ENCODE assay signal across 31 cellular contexts in the genomic region with DNA sequence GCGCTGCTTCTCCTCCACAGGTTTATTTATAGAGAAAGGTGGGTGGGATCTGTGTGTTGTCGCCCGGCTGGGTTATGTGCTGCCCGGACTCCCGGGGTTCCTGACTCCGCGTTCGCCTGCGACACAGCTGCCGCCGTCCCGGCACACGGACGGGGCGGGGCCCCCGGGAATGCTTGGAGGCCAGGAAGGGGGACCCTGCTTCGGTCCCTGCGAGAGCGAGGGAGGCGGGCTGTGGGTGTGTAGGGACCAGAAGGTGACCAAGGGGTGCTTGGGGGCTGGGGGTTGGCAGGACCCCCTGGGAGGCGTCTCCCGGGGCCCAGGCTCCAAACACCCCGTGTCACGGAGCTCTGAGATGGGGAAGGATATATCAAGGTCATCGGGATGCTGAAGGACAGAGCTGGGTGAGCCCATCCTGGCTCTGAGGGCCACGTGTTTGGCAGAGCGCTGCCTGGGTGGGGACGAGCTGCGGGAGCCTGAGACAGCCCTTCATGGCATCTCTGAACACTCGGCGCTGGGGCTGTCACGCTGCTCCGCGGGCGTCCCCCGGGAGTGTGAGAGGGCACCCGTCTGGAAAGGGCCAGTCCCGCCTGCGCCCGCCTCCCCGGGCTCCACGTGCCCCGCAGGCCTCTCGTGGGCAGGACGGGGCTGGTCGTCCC. TPM values are rescaled to one million over a fixed set of nuclear protein-coding genes. Genes with fewer than 3 reads are reported as not detected.
DNase-seq lines count a peak whose midpoint lies in the region; ATAC-seq and TF ChIP-seq lines count a peak whose summit lies in the region.
"Had no signal": no experiment of that assay in that cellular context is flagged by ENCODE, and none has a peak within 500 bp of the region (broad histone marks: within the 10 kb centered on the region; RNA-seq: fewer than 3 reads in every experiment).

No MANE protein-coding gene starts in this region.

- H3K27ac ChIP-seq in heart right ventricle (peak overlapping the region in 8 of 10 donors; percentile 14 to 81 (median 59)), gastroesophageal sphincter (peak overlapping the region; percentile 80 to 98 (median 94)), sigmoid colon (peak overlapping the region; percentile 90 to 98 (median 96)), urinary bladder (ENCODE audit: low read depth) (peak overlapping the region; percentile 12)

- ATAC-seq in heart right ventricle, result peak in 4 of 8 donors; percentile 1 to 10 (median 2)
- no peak for ATAC-seq in Right ventricle myocardium inferior
- ATAC-seq in gastroesophageal sphincter, result no peak
- no peak for ATAC-seq in GM19452 (IDR thresholded peaks at IDR 0.05; ENCODE audit: unreplicated experiment)
- ATAC-seq: A549; activated CD4-positive, CD25-positive, alpha-beta regulatory T cell treated with anti-CD3 and anti-CD28 coated beads, Interleukin-2, amount 50 U/mL, for 24 hours; natural killer cell; SK-N-SH treated with all-trans-retinoic acid at 6 μM for 48 hours; T-helper 17 cell had no signal

- H3K27me3 ChIP-seq in heart right ventricle, result peaks cover 6 to 89% (median 63%) of the 10 kb centered on the region in 7 donors
- H3K27me3 ChIP-seq in gastroesophageal sphincter, result peaks cover 89% of the 10 kb centered on the region
- H3K27me3 ChIP-seq in sigmoid colon, result peaks cover 8 to 25% (median 10%) of the 10 kb centered on the region in 3 donors

- intact Hi-C loops in heart right ventricle (cut with DNase I), result no loop called here
- intact Hi-C loops in Right ventricle myocardium inferior (cut with DNase I), result loop anchor here (2.0 kb wide), 1 partner anchor 24 kb away; no protein-coding TSS in a partner anchor
- intact Hi-C loops in sigmoid colon (cut with DNase I), result loop anchor here (2.0 kb wide), 1 partner anchor 14 kb away; no protein-coding TSS in a partner anchor

- H3K9me3 ChIP-seq in heart right ventricle, result no peaks in the 10 kb centered on the region
- H3K9me3 ChIP-seq in gastroesophageal sphincter, result no peaks in the 10 kb centered on the region
- H3K9me3 ChIP-seq in sigmoid colon, result no peaks in the 10 kb centered on the region
- H3K9me3 ChIP-seq: A549 had no signal

- TF ChIP-seq EP300 in gastroesophageal sphincter (IDR thresholded peaks at IDR 0.05) (no peak), sigmoid colon (IDR thresholded peaks at IDR 0.05) (no peak)

- H3K4me3 ChIP-seq in heart right ventricle (no peak overlapping the region), gastroesophageal sphincter (peak overlapping the region; percentile 1 to 76), sigmoid colon (peak overlapping the region in 3 of 4 donors; percentile 62 to 87 (median 80)), urinary bladder (ENCODE audit: low read depth, low read length) (no peak overlapping the region)
- H3K4me3 ChIP-seq: A549, lung had no signal

- no peak for TF ChIP-seq CTCF in heart right ventricle (IDR thresholded peaks at IDR 0.05)
- no peak for TF ChIP-seq CTCF in gastroesophageal sphincter (IDR thresholded peaks at IDR 0.05)
- no peak for TF ChIP-seq CTCF in sigmoid colon (IDR thresholded peaks at IDR 0.05)

- H3K4me1 ChIP-seq in heart right ventricle, result peaks cover 0 to 44% (median 18%) of the 10 kb centered on the region in 9 donors
- peaks cover 3 to 95% (median 51%) of the 10 kb centered on the region in 3 donors for H3K4me1 ChIP-seq in gastroesophageal sphincter
- peaks cover 0 to 93% (median 88%) of the 10 kb centered on the region in 4 donors for H3K4me1 ChIP-seq in sigmoid colon
- H3K4me1 ChIP-seq in urinary bladder (ENCODE audit: insufficient read depth), result no peaks in the 10 kb centered on the region

- DNase-seq in heart right ventricle (peak in 1 of 2 donors; percentile 53), Right ventricle myocardium inferior (ENCODE audit: missing footprints) (no peak), sigmoid colon (no peak), NCI-H2081 treated with DMSO at 0.1 percent for 48 hours (lab: John Stamatoyannopoulos, UW) (no peak), cerebellar cortex (ENCODE audit: low spot score) (no peak)
- DNase-seq: activated CD4-positive, alpha-beta T cell treated with anti-CD3 and anti-CD28 coated beads, Interleukin-2, amount 50 U/mL, for 48 hours; activated gamma-delta T cell treated with Interleukin-2 at 50 U/mL for 16 hours; activated naive CD8-positive, alpha-beta T cell treated with anti-CD3 and anti-CD28 coated beads, Interleukin-2, amount 10 ng/mL, durations not matched to agents 7 days and 5 days; activated T-cell treated with anti-CD3 and anti-CD28 coated beads, Interleukin-2, amount 50 U/mL, for 48 hours; aorta; CD8-positive, alpha-beta memory T cell; EL; erythroblast; foreskin fibroblast; KG1; natural killer cell; NCI-H1105 treated with DMSO at 0.1 percent for 48 hours; NCI-H1930; NCI-H2227 treated with DMSO at 0.1 percent for 48 hours; NCI-H526; OCI-M1; stimulated activated CD4-positive, alpha-beta T cell treated with anti-CD3 and anti-CD28 coated beads, Interleukin-2, amount 100 ng/mL, for 48 hours; T-helper 17 cell had no signal

- H3K36me3 ChIP-seq in heart right ventricle (no peaks in the 10 kb centered on the region), gastroesophageal sphincter (peaks cover 0 to 3% of the 10 kb centered on the region in 2 donors), sigmoid colon (no peaks in the 10 kb centered on the region), urinary bladder (ENCODE audit: insufficient read depth) (no peaks in the 10 kb centered on the region)

- TF ChIP-seq POLR2A in gastroesophageal sphincter (IDR thresholded peaks at IDR 0.05) (no peak), sigmoid colon (IDR thresholded peaks at IDR 0.05) (no peak)

- 82 to 84% methylated on average over 46 of the region's 46 CpGs for WGBS in heart right ventricle, 2 donors
- 30% methylated on average over 10 of the region's 46 CpGs; no CpG with 5 or more reads in 1 of the 2 donors for WGBS in gastroesophageal sphincter (ENCODE audit: low coverage in 1 of 2), 2 donors
- WGBS in sigmoid colon, 2 donors, result 77 to 85% methylated on average over 46 of the region's 46 CpGs
- WGBS in urinary bladder, result 77% methylated on average over 46 of the region's 46 CpGs

RNA-seq across cellular contexts. Expression of a gene that starts 4.2 kb away (rescaled TPM):
- total RNA-seq in heart right ventricle (1 to 10 TPM; 1.7 to 6.0 (median 2.2) TPM), Right ventricle myocardium inferior (6.0 TPM), gastroesophageal sphincter (100 to 1,000 TPM; 133 to 330 (median 173) TPM), sigmoid colon (100 to 1,000 TPM in 2 of 4 donors, 10 to 100 TPM in 2; 37.0 to 181 (median 127) TPM), urinary bladder (10.6 TPM)
- polyA plus RNA-seq in heart right ventricle (1 to 10 TPM; 7.1 to 8.7 TPM), sigmoid colon (10 to 100 TPM in 1 of 3 donors, 1 to 10 TPM in 1, under 1 TPM in 1; 0.46 to 10.1 (median 1.8) TPM), urinary bladder (151 TPM)
- total RNA-seq: MCF 10A had no signal

Comparison
In these comparisons a context has a peak if more than half of its experiments do, and no peak if none do; other contexts are left out.
1. intact Hi-C loops: an anchor here in Right ventricle myocardium inferior (2.0 kb wide) and sigmoid colon (2.0 kb wide); none called in heart right ventricle.
2. H3K27ac ChIP-seq: peak in every context shown above with its lines; median percentile 96 in sigmoid colon; 94 in gastroesophageal sphincter; 59 in heart right ventricle; 12 in urinary bladder.
3. H3K4me3 ChIP-seq: peak in gastroesophageal sphincter (2 of 2) and sigmoid colon (3 of 4); none in heart right ventricle (0 of 10) and urinary bladder (single experiment).